8 cellular contexts compared by ENCODE assay signal in genomic region chr1:84573967-84574842, GRCh38. TPM values are rescaled to one million over a fixed set of nuclear protein-coding genes. Genes with fewer than 3 reads are reported as not detected.
DNase-seq lines count a peak whose midpoint lies in the region; ATAC-seq and TF ChIP-seq lines count a peak whose summit lies in the region.

Gene CTBS, minus strand, starts transcription at chr1:84574440. Its CDS starts 25 bp downstream, at chr1:84574415.

- H3K27me3 ChIP-seq in Panc1 (ENCODE audit: control insufficient read depth, insufficient read depth, low read length) (no peaks in the 10 kb centered on the region), esophagus muscularis mucosa (no peaks in the 10 kb centered on the region), muscle layer of duodenum (ENCODE audit: low read depth, low read length) (no peaks in the 10 kb centered on the region)

- H3K36me3 ChIP-seq in Panc1 (ENCODE audit: control insufficient read depth, insufficient read depth, low read length): 0 out of 2 replicates have a peak, but pooled peaks cover under 1% of the 10 kb centered on the region
- peaks cover 0 to 7% (median 3%) of the 10 kb centered on the region in 4 donors for H3K36me3 ChIP-seq in esophagus muscularis mucosa
- H3K36me3 ChIP-seq in muscle layer of duodenum (ENCODE audit: control insufficient read depth in 1 of 2, insufficient read depth in 2 of 2, low read length in 2 of 2): peaks cover 0 to 9% of the 10 kb centered on the region in 2 donors

- DNase-seq in DMS53 (lab: John Stamatoyannopoulos, UW) (peak; percentile 98), Panc1 (ENCODE audit: low read depth, low spot score) (peak; percentile 74), esophagus muscularis mucosa (ENCODE audit: extremely low spot score) (peak; percentile 95)
- peak; percentile 88 to 89 for DNase-seq in activated T-cell treated with anti-CD3 and anti-CD28 coated beads, Interleukin-2, amount 50 U/mL, for 72 hours
- peak; percentile 70 to 82 for DNase-seq in stimulated activated CD8-positive, alpha-beta memory T cell treated with anti-CD3 and anti-CD28 coated beads, Interleukin-7, amount 100 ng/mL, for 4 hours (ENCODE audit: low read depth in 2 of 2)

- H3K4me1 ChIP-seq in Panc1 (ENCODE audit: control insufficient read depth, insufficient read depth, low read length): peaks cover 33% of the 10 kb centered on the region
- peaks cover 15 to 26% (median 21%) of the 10 kb centered on the region in 4 donors for H3K4me1 ChIP-seq in esophagus muscularis mucosa
- H3K4me1 ChIP-seq in muscle layer of duodenum (ENCODE audit: control insufficient read depth in 1 of 2, insufficient read depth in 2 of 2, low read length in 2 of 2): peaks cover 0 to 3% of the 10 kb centered on the region in 2 donors

- intact Hi-C loops in Panc1 (cut with micrococcal nuclease; ENCODE audit: unreplicated experiment): loop anchor here (2.0 kb wide), 1 partner anchor 67 kb away; the partner anchor contains the start of genes GNG5 and SPATA1
- intact Hi-C loops in esophagus muscularis mucosa (cut with DNase I): loop anchor here (1.0 to 5.0 kb wide), 2 partner anchors 30 to 67 kb away; partner anchors contain the start of genes GNG5 and SPATA1

- H3K4me1 Mint-ChIP-seq in activated T-cell treated with anti-CD3 and anti-CD28 coated beads, Interleukin-2, amount 50 U/mL, for 72 hours (ENCODE audit: low read depth): peaks cover 51% of the 10 kb centered on the region

- H3K4me3 ChIP-seq in Panc1 (ENCODE audit: low read depth in 2 of 2, low read length in 2 of 2) (peak within 1 kb of the TSS; percentile 66 to 81), esophagus muscularis mucosa (peak within 1 kb of the TSS; percentile 64 to 75 (median 72)), muscle layer of duodenum (ENCODE audit: low read depth in 1 of 2, low read length in 2 of 2) (peak within 1 kb of the TSS; percentile 73 to 76)

- TF ChIP-seq RAD21 in Ishikawa (IDR thresholded peaks at IDR 0.05; ENCODE audit: low read depth): no peak

- TF ChIP-seq EP300 in Ishikawa (IDR thresholded peaks at IDR 0.05; ENCODE audit: borderline replicate concordance) (no peak), esophagus muscularis mucosa (IDR thresholded peaks at IDR 0.05) (no peak)

- H3K27ac Mint-ChIP-seq in activated T-cell treated with anti-CD3 and anti-CD28 coated beads, Interleukin-2, amount 50 U/mL, for 72 hours: peak within 1 kb of the TSS; percentile 100

- H3K4me3 Mint-ChIP-seq in activated T-cell treated with anti-CD3 and anti-CD28 coated beads, Interleukin-2, amount 50 U/mL, for 72 hours: peak within 1 kb of the TSS; percentile 89 to 99

- peak; percentile 67 for TF ChIP-seq POLR2A in esophagus muscularis mucosa (IDR thresholded peaks at IDR 0.05; ENCODE audit: low read depth)

- CTCF ChIA-PET in Panc1 (lab: Charles Lee): interaction anchor here (0.6 to 1.0 kb wide), 5 partner anchors 12 to 70 kb away, joined by 3 to 4 read pairs (median 4); no protein-coding TSS in a partner anchor

- WGBS in esophagus muscularis mucosa: 2% methylated on average over 11 of the region's 67 CpGs

- no TSS peak for BruUV-seq in Panc1 (replicated peaks; lab: Mats Ljungman, UMichigan)

- peak; percentile 82 for ATAC-seq in GM21619 (IDR thresholded peaks at IDR 0.05; ENCODE audit: unreplicated experiment)
- ATAC-seq in Panc1: peak; percentile 97
- peak; percentile 88 for ATAC-seq in activated T-cell treated with anti-CD3 and anti-CD28 coated beads, Interleukin-2, amount 50 U/mL, for 72 hours (replicated peaks in 1 of 2)

- H3K9me3 ChIP-seq in Panc1 (ENCODE audit: control insufficient read depth, insufficient read depth, low read depth, low read length) (peaks cover 3% of the 10 kb centered on the region; the same call in 1 of the 2 replicates), esophagus muscularis mucosa (no peaks in the 10 kb centered on the region), muscle layer of duodenum (ENCODE audit: control insufficient read depth in 1 of 2, low read length in 2 of 2) (no peaks in the 10 kb centered on the region)

- peak within 1 kb of the TSS; percentile 98 for H3K27ac ChIP-seq in Panc1 (ENCODE audit: low read length)
- peak within 1 kb of the TSS; percentile 95 to 97 (median 96) for H3K27ac ChIP-seq in esophagus muscularis mucosa (replicated peaks in 1 of 4)
- H3K27ac ChIP-seq in muscle layer of duodenum (ENCODE audit: low read length): peak within 1 kb of the TSS; percentile 95

- POLR2A ChIA-PET in Panc1 (lab: Charles Lee): interaction anchor here (0.7 to 2.1 kb wide), 8 partner anchors 16 to 404 kb away, joined by 3 to 11 read pairs (median 4); partner anchors contain the start of genes GNG5 and SPATA1

- no peaks in the 10 kb centered on the region for H3K27me3 Mint-ChIP-seq in activated T-cell treated with anti-CD3 and anti-CD28 coated beads, Interleukin-2, amount 50 U/mL, for 72 hours (ENCODE audit: low read depth)

- peaks cover 0 to 3% of the 10 kb centered on the region in 2 donors for H3K9me3 Mint-ChIP-seq in activated T-cell treated with anti-CD3 and anti-CD28 coated beads, Interleukin-2, amount 50 U/mL, for 72 hours

- in situ Hi-C loops in Panc1 (cut with HindIII; ENCODE audit: low pct_unique_long_range_greater_than_20kb, low sequenced_read_pairs): no loop called here

- H3K36me3 Mint-ChIP-seq in activated T-cell treated with anti-CD3 and anti-CD28 coated beads, Interleukin-2, amount 50 U/mL, for 72 hours (ENCODE audit: insufficient read depth in 2 of 2): peaks cover 12 to 17% of the 10 kb centered on the region in 2 donors

- no peak for TF ChIP-seq CTCF in Panc1 (IDR thresholded peaks at IDR 0.05)
- TF ChIP-seq CTCF in esophagus muscularis mucosa (IDR thresholded peaks at IDR 0.05): no peak

TF ChIP-seq in Ishikawa, 13 proteins besides CTCF, POLR2A, EP300 and RAD21:
- TF ChIP-seq NFIC (IDR thresholded peaks at IDR 0.05): no peak
- peak; percentile 71; the same call in 1 of the 2 replicates for TF ChIP-seq TAF1 (IDR thresholded peaks at IDR 0.05; ENCODE audit: low read depth)
- TF ChIP-seq TCF12 (IDR thresholded peaks at IDR 0.05; ENCODE audit: low read depth): peak; percentile 39; the same call in 1 of the 2 replicates
- peak; percentile 90 for TF ChIP-seq MAX (IDR thresholded peaks at IDR 0.05)

RNA-seq across cellular contexts. Expression of gene CTBS, which starts in this region (rescaled TPM):
- total RNA-seq in Panc1 (2021; ENCODE audit: unreplicated experiment): 47.7 TPM
- polyA plus RNA-seq in Panc1 (2012; ENCODE audit: insufficient read length): 35.4 TPM
- total RNA-seq in activated T-cell treated with anti-CD3 and anti-CD28 coated beads, Interleukin-2, amount 50 U/mL, for 72 hours: 10 to 100 TPM; 27.2 to 31.3 TPM
- 1 to 10 TPM; 7.1 to 8.9 (median 8.5) TPM for total RNA-seq in esophagus muscularis mucosa

Comparison
In these comparisons a context has a peak if more than half of its experiments do, and no peak if none do; other contexts are left out.
1. Peak in every context shown above with its lines: DNase-seq, ATAC-seq, H3K4me3 ChIP-seq and H3K27ac ChIP-seq.